8 cellular contexts compared by ENCODE assay signal in genomic region chr14:23299558-23299957, GRCh38. TPM values are rescaled to one million over a fixed set of nuclear protein-coding genes. Genes with fewer than 3 reads are reported as not detected.
DNase-seq lines count a peak whose midpoint lies in the region; ATAC-seq and TF ChIP-seq lines count a peak whose summit lies in the region.

No MANE protein-coding gene starts in this region.

- no peak overlapping the region for H2AFZ ChIP-seq in PC-9

- H4K20me1 ChIP-seq in PC-9 (ENCODE audit: insufficient read depth): no peaks in the 10 kb centered on the region

- ATAC-seq in GM21367 (IDR thresholded peaks at IDR 0.05; ENCODE audit: unreplicated experiment): no peak

- H3K4me1 Mint-ChIP-seq in progenitor cell of endocrine pancreas (ENCODE audit: low read depth): peaks cover 12% of the 10 kb centered on the region

- peaks cover 6% of the 10 kb centered on the region; the same call in 1 of the 2 replicates for H3F3A ChIP-seq in PC-9 (ENCODE audit: insufficient read depth, low read depth)

- H3K4me1 ChIP-seq in cardiac muscle cell (ENCODE audit: low read depth) (peaks cover 23% of the 10 kb centered on the region), PC-9 (replicated peaks; ENCODE audit: insufficient read depth) (peaks cover 8% of the 10 kb centered on the region), endocrine pancreas (ENCODE audit: control insufficient read depth, insufficient read depth, low read length) (peaks cover 13% of the 10 kb centered on the region), HAP-1 (peaks cover 13% of the 10 kb centered on the region)

- intact Hi-C loops in cardiac septum (cut with DNase I): no loop called here
- intact Hi-C loops in PC-9 (cut with micrococcal nuclease; ENCODE audit: unreplicated experiment): loop anchor here (1.0 to 5.0 kb wide), 3 partner anchors 34 to 179 kb away; no protein-coding TSS in a partner anchor

- peaks cover 16% of the 10 kb centered on the region for H3K36me3 ChIP-seq in cardiac muscle cell
- no peaks in the 10 kb centered on the region for H3K36me3 ChIP-seq in PC-9 (ENCODE audit: low read depth)
- no peaks in the 10 kb centered on the region for H3K36me3 ChIP-seq in endocrine pancreas (ENCODE audit: control insufficient read depth, insufficient read depth, low read length)
- peaks cover 9% of the 10 kb centered on the region for H3K36me3 ChIP-seq in HAP-1 (replicated peaks)

- H3K27me3 ChIP-seq in cardiac muscle cell: no peaks in the 10 kb centered on the region
- no peaks in the 10 kb centered on the region for H3K27me3 ChIP-seq in PC-9 (ENCODE audit: insufficient read depth, low read depth)
- H3K27me3 ChIP-seq in endocrine pancreas (ENCODE audit: control insufficient read depth, insufficient read depth, low read length): no peaks in the 10 kb centered on the region
- H3K27me3 ChIP-seq in HAP-1 (ENCODE audit: low read depth): no peaks in the 10 kb centered on the region

- H3K9me3 ChIP-seq in cardiac muscle cell (ENCODE audit: low read depth) (no peaks in the 10 kb centered on the region), PC-9 (ENCODE audit: insufficient read depth, low read depth) (no peaks in the 10 kb centered on the region), endocrine pancreas (ENCODE audit: control insufficient read depth, low read length) (no peaks in the 10 kb centered on the region), HAP-1 (no peaks in the 10 kb centered on the region)

- H3K9me2 ChIP-seq in PC-9 (ENCODE audit: insufficient read depth): no peaks in the 10 kb centered on the region

- TF ChIP-seq CTCF in cardiac muscle cell (IDR thresholded peaks at IDR 0.05; ENCODE audit: low read depth, low read length): peak; percentile 29
- peak; percentile 44 for TF ChIP-seq CTCF in PC-9 (conservative IDR thresholded peaks at IDR 0.05)
- peak; percentile 29 for TF ChIP-seq CTCF in progenitor cell of endocrine pancreas (IDR thresholded peaks at IDR 0.05; ENCODE audit: unreplicated experiment)

- no TSS peak for BruUV-seq in PC-9 (replicated peaks; lab: Mats Ljungman, UMichigan)

- 0 out of 2 replicates have a peak overlapping the region, but pooled peaks have one; percentile 79 for H3K4me2 ChIP-seq in PC-9

- H3K79me2 ChIP-seq in PC-9 (ENCODE audit: low read depth): 0 out of 2 replicates have a peak, but pooled peaks cover 8% of the 10 kb centered on the region

- DNase-seq in cardiac muscle cell (ENCODE audit: low read depth in 1 of 2, low spot score in 1 of 2) (peak; percentile 58 to 67), cardiac septum (ENCODE audit: low spot score) (no peak), PC-9 (peak in 1 of 2 experiments; percentile 52), progenitor cell of endocrine pancreas (ENCODE audit: low spot score, unreplicated experiment) (no peak), HAP-1 (ENCODE audit: low spot score in 2 of 2) (no peak), 8988T (no peak)

- H3K4me3 Mint-ChIP-seq in progenitor cell of endocrine pancreas (ENCODE audit: low read depth): peak overlapping the region; percentile 38

- CTCF ChIA-PET in PC-9 (lab: Charles Lee): interaction anchor here (0.7 kb wide), 1 partner anchor 204 kb away, joined by 16 read pairs; the partner anchor contains the start of gene C14orf119

- H3K27ac ChIP-seq in cardiac muscle cell: peak overlapping the region; percentile 98
- H3K27ac ChIP-seq in PC-9: no peak overlapping the region

- H3K36me3 Mint-ChIP-seq in progenitor cell of endocrine pancreas (ENCODE audit: insufficient read depth): peaks cover 1% of the 10 kb centered on the region

- H3K9me3 Mint-ChIP-seq in progenitor cell of endocrine pancreas (ENCODE audit: low read depth): no peaks in the 10 kb centered on the region

- in situ Hi-C loops in HAP-1 (cut with MboI; ENCODE audit: low sequenced_read_pairs): no loop called here

- H3K27me3 Mint-ChIP-seq in progenitor cell of endocrine pancreas: no peaks in the 10 kb centered on the region

- H3K27ac Mint-ChIP-seq in progenitor cell of endocrine pancreas: peak overlapping the region; percentile 87

- POLR2A ChIA-PET in PC-9 (lab: Charles Lee; ENCODE audit: unreplicated experiment): no interaction called here

- H3K4me3 ChIP-seq in cardiac muscle cell (no peak overlapping the region), PC-9 (no peak overlapping the region), endocrine pancreas (ENCODE audit: control insufficient read depth, insufficient read depth, low read length) (peak overlapping the region; percentile 87), HAP-1 (no peak overlapping the region)

- H3K9ac ChIP-seq in endocrine pancreas (ENCODE audit: control insufficient read depth, insufficient read depth, low read length): no peak overlapping the region

RNA-seq across cellular contexts. Expression of gene PPP1R3E, which starts 3.1 kb away (rescaled TPM):
- 15.5 and 16.9 TPM in 2 replicates for total RNA-seq in cardiac muscle cell
- polyA plus RNA-seq in cardiac muscle cell: 14.2 and 17.9 TPM in 2 replicates
- 6.2 TPM for total RNA-seq in cardiac septum
- total RNA-seq in PC-9 (2021): 8.1 and 9.5 TPM in 2 replicates
- total RNA-seq in progenitor cell of endocrine pancreas: 8.4 and 8.9 TPM in 2 replicates

RNA-seq across cellular contexts. Expression of gene BCL2L2, which starts 7.1 kb away (rescaled TPM):
- total RNA-seq in cardiac muscle cell (28.6 and 40.7 TPM in 2 replicates), cardiac septum (48.2 TPM), PC-9 (2021) (20.3 and 25.7 TPM in 2 replicates), progenitor cell of endocrine pancreas (23.7 and 24.3 TPM in 2 replicates)
- 5.8 and 7.4 TPM in 2 replicates for polyA plus RNA-seq in cardiac muscle cell

RNA-seq across cellular contexts. Expression of gene HOMEZ, which starts 13.6 kb away (rescaled TPM):
- total RNA-seq in cardiac muscle cell (12.3 and 13.6 TPM in 2 replicates), cardiac septum (9.0 TPM), PC-9 (2021) (14.0 TPM in 2 replicates), progenitor cell of endocrine pancreas (21.1 and 22.5 TPM in 2 replicates)
- 20.8 and 26.5 TPM in 2 replicates for polyA plus RNA-seq in cardiac muscle cell

RNA-seq across cellular contexts. Expression of gene PABPN1, which starts 21.7 kb away (rescaled TPM):
- 184 and 194 TPM in 2 replicates for total RNA-seq in cardiac muscle cell
- polyA plus RNA-seq in cardiac muscle cell: 502 and 534 TPM in 2 replicates
- 82.9 TPM for total RNA-seq in cardiac septum
- total RNA-seq in PC-9 (2021): 107 and 142 TPM in 2 replicates
- total RNA-seq in progenitor cell of endocrine pancreas: 318 and 338 TPM in 2 replicates

RNA-seq across cellular contexts. Expression of gene SLC22A17, which starts 53.1 kb away (rescaled TPM):
- total RNA-seq in cardiac muscle cell (66.6 and 74.0 TPM in 2 replicates), cardiac septum (10.6 TPM), PC-9 (2021) (not detected in 2 replicates), progenitor cell of endocrine pancreas (26.2 and 29.3 TPM in 2 replicates)
- 43.8 and 55.1 TPM in 2 replicates for polyA plus RNA-seq in cardiac muscle cell

Comparison
In these comparisons a context has a peak if more than half of its experiments do, and no peak if none do; other contexts are left out.
1. DNase-seq: peak in cardiac muscle cell (2 of 2); none in cardiac septum (single experiment), progenitor cell of endocrine pancreas (single experiment), HAP-1 (0 of 2) and 8988T (single experiment).
2. Peak in every context shown above with its lines, with median percentiles within 50 percentile points of each other: CTCF ChIP-seq.